In the genomic region with DNA sequence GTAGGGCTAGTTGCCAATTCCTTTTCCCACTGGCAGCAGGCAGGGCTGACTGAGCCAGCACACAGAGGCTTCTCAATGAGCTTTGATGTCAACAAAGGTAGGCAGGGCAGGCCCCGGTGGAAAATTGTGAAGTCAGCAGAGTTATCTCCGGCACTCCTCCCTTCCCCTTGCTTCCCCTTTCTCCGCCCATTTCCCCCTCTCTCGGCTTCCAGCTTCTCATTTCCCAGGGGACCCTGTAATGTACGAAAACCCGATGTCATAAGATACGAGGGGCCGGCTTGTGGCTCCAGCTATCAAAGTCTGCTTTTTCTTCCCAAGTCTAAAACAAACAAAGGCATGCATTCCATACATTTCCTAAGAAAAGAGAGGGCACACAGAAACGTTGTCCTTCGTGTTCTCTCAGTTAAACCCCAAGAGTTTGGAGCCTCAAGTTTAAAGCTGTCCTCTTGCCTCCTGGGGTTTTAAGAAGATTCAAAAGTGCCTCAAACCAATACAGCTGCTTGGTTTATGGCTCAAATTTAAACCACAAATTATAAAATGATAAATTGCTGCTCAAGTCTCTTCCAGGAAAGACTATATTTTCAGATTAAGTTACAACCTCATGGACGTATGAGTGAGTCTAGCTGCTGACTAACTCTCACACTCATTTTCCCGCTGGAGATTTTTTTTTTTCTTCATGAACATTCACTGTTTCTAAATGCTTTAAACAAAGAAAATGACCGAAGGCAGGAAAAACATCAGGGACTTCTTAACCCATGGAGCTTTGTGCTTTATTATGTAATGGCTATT, we compare ENCODE assay signal across 8 cellular contexts. TPM values are rescaled to one million over a fixed set of nuclear protein-coding genes. Genes with fewer than 3 reads are reported as not detected.
DNase-seq lines count a peak whose midpoint lies in the region; ATAC-seq and TF ChIP-seq lines count a peak whose summit lies in the region.

No MANE protein-coding gene starts in this region.

- H3K27me3 Mint-ChIP-seq in chondrocyte (ENCODE audit: low read depth), result no peaks in the 10 kb centered on the region
- H3K27me3 Mint-ChIP-seq in stimulated activated naive CD8-positive, alpha-beta T cell treated with anti-CD3 and anti-CD28 coated beads, Interleukin-15, amount 100 ng/mL, for 72 hours, result no peaks in the 10 kb centered on the region

- H3K4me3 Mint-ChIP-seq in chondrocyte (ENCODE audit: unreplicated experiment), result peak overlapping the region; percentile 62
- H3K4me3 Mint-ChIP-seq in stimulated activated naive CD8-positive, alpha-beta T cell treated with anti-CD3 and anti-CD28 coated beads, Interleukin-15, amount 100 ng/mL, for 72 hours, result peak overlapping the region; percentile 72 to 77

- TF ChIP-seq CTCF in MM.1S (IDR thresholded peaks at IDR 0.05; ENCODE audit: low read length) (no peak), chondrocyte (IDR thresholded peaks at IDR 0.05) (peak; percentile 7)

- H3K79me2 ChIP-seq in MM.1S (ENCODE audit: low read length), result no peaks in the 10 kb centered on the region

- H3K4me3 ChIP-seq in MM.1S (ENCODE audit: low read length), result no peak overlapping the region

- peak overlapping the region; percentile 33; the same call in 1 of the 2 replicates for H3K4me2 ChIP-seq in MM.1S (ENCODE audit: low read depth, low read length)

- ATAC-seq in left lobe of liver (peak; percentile 94), GM18520 (IDR thresholded peaks at IDR 0.05; ENCODE audit: unreplicated experiment) (no peak), HG03196 (IDR thresholded peaks at IDR 0.05; ENCODE audit: unreplicated experiment) (no peak)
- peak; percentile 63 for ATAC-seq in stimulated activated naive CD8-positive, alpha-beta T cell treated with anti-CD3 and anti-CD28 coated beads, Interleukin-15, amount 100 ng/mL, for 72 hours

- no peak overlapping the region for H3K9ac ChIP-seq in MM.1S (ENCODE audit: low read length)

- H3K27ac ChIP-seq in MM.1S (ENCODE audit: low read length), result no peak overlapping the region

- H3K36me3 ChIP-seq in MM.1S (replicated peaks; ENCODE audit: insufficient read depth, low read length), result no peaks in the 10 kb centered on the region

- H4K20me1 ChIP-seq in MM.1S (ENCODE audit: insufficient read depth, low read length), result no peaks in the 10 kb centered on the region

- peaks cover 1% of the 10 kb centered on the region for H3K36me3 Mint-ChIP-seq in chondrocyte (ENCODE audit: low read depth)

- H3K4me1 Mint-ChIP-seq in chondrocyte (ENCODE audit: low read depth), result peaks cover 64% of the 10 kb centered on the region
- H3K4me1 Mint-ChIP-seq in stimulated activated naive CD8-positive, alpha-beta T cell treated with anti-CD3 and anti-CD28 coated beads, Interleukin-15, amount 100 ng/mL, for 72 hours, result peaks cover 64% of the 10 kb centered on the region

- H3K9me3 ChIP-seq in MM.1S (replicated peaks; ENCODE audit: insufficient read depth, low read length), result no peaks in the 10 kb centered on the region

- H3K27me3 ChIP-seq in MM.1S (replicated peaks; ENCODE audit: insufficient read depth, low read length), result no peaks in the 10 kb centered on the region

- DNase-seq in DMS 273 treated with DMSO at 0.1 percent for 48 hours (lab: John Stamatoyannopoulos, UW) (peak; percentile 63), MM.1S (no peak), SKM-1 (lab: John Stamatoyannopoulos, UW; ENCODE audit: unreplicated experiment) (peak; percentile 46), chondrocyte (ENCODE audit: low spot score) (no peak), left lobe of liver (ENCODE audit: low spot score) (peak; percentile 76)
- DNase-seq in stimulated activated naive CD8-positive, alpha-beta T cell treated with anti-CD3 and anti-CD28 coated beads, Interleukin-15, amount 100 ng/mL, for 72 hours, result no peak

- peak overlapping the region; percentile 71 for H2AFZ ChIP-seq in MM.1S (ENCODE audit: low read length)

- peaks cover 12% of the 10 kb centered on the region for H3K4me1 ChIP-seq in MM.1S (ENCODE audit: low read length)

- H3K27ac Mint-ChIP-seq in chondrocyte (ENCODE audit: unreplicated experiment), result peak overlapping the region; percentile 97
- peak overlapping the region in 1 of 2 donors; percentile 84 for H3K27ac Mint-ChIP-seq in stimulated activated naive CD8-positive, alpha-beta T cell treated with anti-CD3 and anti-CD28 coated beads, Interleukin-15, amount 100 ng/mL, for 72 hours

- peaks cover 5% of the 10 kb centered on the region for H3K9me3 Mint-ChIP-seq in chondrocyte (ENCODE audit: low read depth)
- H3K9me3 Mint-ChIP-seq in stimulated activated naive CD8-positive, alpha-beta T cell treated with anti-CD3 and anti-CD28 coated beads, Interleukin-15, amount 100 ng/mL, for 72 hours, result no peaks in the 10 kb centered on the region

- H3K9me2 ChIP-seq in MM.1S (replicated peaks; ENCODE audit: insufficient read depth, low read length), result no peaks in the 10 kb centered on the region

- H3F3A ChIP-seq in MM.1S (ENCODE audit: insufficient read depth, low read length), result no peaks in the 10 kb centered on the region

RNA-seq across cellular contexts. Expression of a gene that starts 27.3 kb away (rescaled TPM):
- total RNA-seq in chondrocyte (49.5 to 50.0 TPM (median 49.9 TPM) in 3 replicates), left lobe of liver (30.4 TPM)

Comparison
In these comparisons a context has a peak if more than half of its experiments do, and no peak if none do; other contexts are left out.
1. DNase-seq: peak in DMS 273 treated with DMSO at 0.1 percent for 48 hours (single experiment), SKM-1 (single experiment) and left lobe of liver (single experiment); none in MM.1S (single experiment), chondrocyte (single experiment) and stimulated activated naive CD8-positive, alpha-beta T cell treated with anti-CD3 and anti-CD28 coated beads, Interleukin-15, amount 100 ng/mL, for 72 hours (0 of 2).
2. ATAC-seq: peak in left lobe of liver (single experiment) and stimulated activated naive CD8-positive, alpha-beta T cell treated with anti-CD3 and anti-CD28 coated beads, Interleukin-15, amount 100 ng/mL, for 72 hours (single experiment); none in GM18520 (single experiment) and HG03196 (single experiment).